ENCODE assay signal across 8 cellular contexts in genomic region chr3:49929333-49930240, GRCh38. TPM values are rescaled to one million over a fixed set of nuclear protein-coding genes. Genes with fewer than 3 reads are reported as not detected.
A peak's percentile ranks its signal among the peaks of the same experiment; 100 is the strongest.
DNase-seq lines count a peak whose midpoint lies in the region; ATAC-seq and TF ChIP-seq lines count a peak whose summit lies in the region.

Gene MON1A (minus strand): TSS chr3:49929811. CDS start chr3:49913346, 16,465 bp downstream.

- H3K4me1 Mint-ChIP-seq in progenitor cell of endocrine pancreas (ENCODE audit: low read depth), result peaks cover 15% of the 10 kb centered on the region

- peak within 1 kb of the TSS; percentile 86 for H3K4me3 Mint-ChIP-seq in progenitor cell of endocrine pancreas (ENCODE audit: low read depth)

- TF ChIP-seq CTCF in GM12875 (IDR thresholded peaks at IDR 0.05; ENCODE audit: borderline replicate concordance, insufficient read depth, low read depth, low read length), result no peak
- peak in 7 of 9 donors; percentile 17 to 57 (median 37) for TF ChIP-seq CTCF in heart right ventricle (IDR thresholded peaks at IDR 0.05)
- peak; percentile 55 for TF ChIP-seq CTCF in progenitor cell of endocrine pancreas (IDR thresholded peaks at IDR 0.05; ENCODE audit: unreplicated experiment)

- peak; percentile 71 for DNase-seq in NCI-H1105 (lab: John Stamatoyannopoulos, UW)
- DNase-seq in T-helper 1 cell, result peak; percentile 69 to 84 (median 78)
- peak; percentile 90 for DNase-seq in amniotic epithelial cell (ENCODE audit: low read depth)
- peak; percentile 97 to 98 for DNase-seq in heart right ventricle
- peak; percentile 89 for DNase-seq in progenitor cell of endocrine pancreas (ENCODE audit: low spot score, unreplicated experiment)
- peak; percentile 96 for DNase-seq in ureter (ENCODE audit: low spot score)

- WGBS in heart right ventricle, 2 donors, result 1% methylated on average over 53 to 54 of the region's 54 CpGs

- H3K9me3 ChIP-seq in heart right ventricle, result no peaks in the 10 kb centered on the region

- H3K27ac ChIP-seq in heart right ventricle, result peak within 1 kb of the TSS; percentile 76 to 95 (median 90)

- no peaks in the 10 kb centered on the region for H3K9me3 Mint-ChIP-seq in progenitor cell of endocrine pancreas (ENCODE audit: low read depth)

- no peaks in the 10 kb centered on the region for H3K27me3 ChIP-seq in heart right ventricle

- H3K4me3 ChIP-seq in GM12875 (ENCODE audit: low read depth, low read length), result peak within 1 kb of the TSS; percentile 96
- H3K4me3 ChIP-seq in heart right ventricle, result peak within 1 kb of the TSS; percentile 34 to 96 (median 78)

- peaks cover 0 to 35% (median 21%) of the 10 kb centered on the region in 9 donors for H3K4me1 ChIP-seq in heart right ventricle

- intact Hi-C loops in heart right ventricle (cut with DNase I), result loop anchor here in 1 of 10 donors (5.0 kb wide), 1 partner anchor 142 kb away; the partner anchor contains the start of gene IP6K1

- H3K36me3 ChIP-seq in heart right ventricle, result peaks cover 0 to 5% (median 0%) of the 10 kb centered on the region in 9 donors

- peak within 1 kb of the TSS; percentile 95 for H3K27ac Mint-ChIP-seq in progenitor cell of endocrine pancreas

- no peaks in the 10 kb centered on the region for H3K36me3 Mint-ChIP-seq in progenitor cell of endocrine pancreas (ENCODE audit: insufficient read depth)

- ATAC-seq in HG02642 (IDR thresholded peaks at IDR 0.05; ENCODE audit: poor library complexity, unreplicated experiment) (peak; percentile 90), heart right ventricle (peak; percentile 98 to 100 (median 99))

- H3K27me3 Mint-ChIP-seq in progenitor cell of endocrine pancreas, result no peaks in the 10 kb centered on the region

RNA-seq across cellular contexts. Expression of gene MON1A, which starts in this region (rescaled TPM):
- total RNA-seq in heart right ventricle (1 to 10 TPM; 5.3 to 8.2 (median 6.7) TPM), progenitor cell of endocrine pancreas (6.4 and 8.8 TPM in 2 replicates), ureter (11.8 TPM)
- polyA plus RNA-seq in heart right ventricle, result 10 to 100 TPM in 1 of 2 donors, 1 to 10 TPM in 1; 6.5 to 10.6 TPM

Comparison
In these comparisons a context has a peak if more than half of its experiments do, and no peak if none do; other contexts are left out.
1. Peak in every context shown above with its lines: DNase-seq, ATAC-seq, H3K4me3 ChIP-seq and H3K27ac ChIP-seq.